Comparison of ENCODE assay signal across 1 cellular context in genomic region chr11:102676086-102676485, GRCh38.
TF ChIP-seq lines count a peak whose summit lies in the region.

No MANE protein-coding gene starts in this region.

TF ChIP-seq in HEK293T, 16 proteins besides CTCF, POLR2A, EP300 and RAD21:
- TF ChIP-seq BHLHE40 (IDR thresholded peaks at IDR 0.05; ENCODE audit: borderline replicate concordance) = no peak
- no peak for TF ChIP-seq FOXK2 (IDR thresholded peaks at IDR 0.05)
- no peak for TF ChIP-seq L3MBTL2 (conservative IDR thresholded peaks at IDR 0.05)
- TF ChIP-seq HDGF (IDR thresholded peaks at IDR 0.05; ENCODE audit: borderline replicate concordance) = no peak
- TF ChIP-seq ARNT (IDR thresholded peaks at IDR 0.05) = no peak
- TF ChIP-seq FOXM1 (IDR thresholded peaks at IDR 0.05; ENCODE audit: borderline replicate concordance) = no peak
- no peak for TF ChIP-seq CTBP1 (IDR thresholded peaks at IDR 0.05; ENCODE audit: borderline replicate concordance)
- TF ChIP-seq PKNOX1 (IDR thresholded peaks at IDR 0.05) = no peak
- TF ChIP-seq NFRKB (IDR thresholded peaks at IDR 0.05) = no peak
- no peak for TF ChIP-seq SUZ12 (IDR thresholded peaks at IDR 0.05)
- TF ChIP-seq ZNF384 (IDR thresholded peaks at IDR 0.05) = no peak
- TF ChIP-seq SP1 (IDR thresholded peaks at IDR 0.05) = no peak
- no peak for TF ChIP-seq LEF1 (IDR thresholded peaks at IDR 0.05; ENCODE audit: borderline replicate concordance)
- TF ChIP-seq ELF4 (IDR thresholded peaks at IDR 0.05) = no peak
- no peak for TF ChIP-seq TARDBP (IDR thresholded peaks at IDR 0.05)
- TF ChIP-seq FOXA1 (IDR thresholded peaks at IDR 0.05) = no peak
